3 cellular contexts compared by ENCODE assay signal in genomic region chr1:228042508-228042907, GRCh38.
TF ChIP-seq lines count a peak whose summit lies in the region.

No MANE protein-coding gene starts in this region.

TF ChIP-seq in GM12891, 5 proteins besides CTCF, POLR2A, EP300 and RAD21:
- no peak for TF ChIP-seq POLR2AphosphoS5 (IDR thresholded peaks at IDR 0.05; ENCODE audit: low read depth, low read length)
- TF ChIP-seq TAF1 (IDR thresholded peaks at IDR 0.05; ENCODE audit: low read depth, low read length) = no peak
- TF ChIP-seq SPI1 (IDR thresholded peaks at IDR 0.05; ENCODE audit: low read depth, low read length) = no peak
- no peak for TF ChIP-seq POU2F2 (IDR thresholded peaks at IDR 0.05; ENCODE audit: low read depth, low read length)
- TF ChIP-seq PAX5 (IDR thresholded peaks at IDR 0.05; ENCODE audit: insufficient read depth, low read length, severe bottlenecking) = no peak

TF ChIP-seq in HEK293T, 16 proteins besides CTCF, POLR2A, EP300 and RAD21:
- TF ChIP-seq CTBP1 (IDR thresholded peaks at IDR 0.05; ENCODE audit: borderline replicate concordance) = 0 out of 2 replicates have a peak, but pooled peaks have one; percentile 58
- TF ChIP-seq FOXA1 (IDR thresholded peaks at IDR 0.05) = no peak
- peak; percentile 85 for TF ChIP-seq PKNOX1 (IDR thresholded peaks at IDR 0.05)
- TF ChIP-seq SP1 (IDR thresholded peaks at IDR 0.05) = peak; percentile 41; the same call in 1 of the 2 replicates

TF ChIP-seq in K562, 482 proteins besides CTCF, POLR2A, EP300 and RAD21:
- TF ChIP-seq MEIS2 (IDR thresholded peaks at IDR 0.05; ENCODE audit: partially characterized antibody) = peak; percentile 36
- TF ChIP-seq PKNOX1 (IDR thresholded peaks at IDR 0.05) = peak; percentile 59
- TF ChIP-seq EHMT2 (IDR thresholded peaks at IDR 0.05) = peak; percentile 71; the same call in 1 of the 2 replicates
- TF ChIP-seq ARHGAP35 (IDR thresholded peaks at IDR 0.05; ENCODE audit: partially characterized antibody) = peak; percentile 63
- no peak for TF ChIP-seq PBX2 (CRISPR knock-in tag; IDR thresholded peaks at IDR 0.05; ENCODE audit: low read depth)
- peak; percentile 76 for TF ChIP-seq PBX2 (tag; conservative IDR thresholded peaks at IDR 0.05; ENCODE audit: low read depth)
- TF ChIP-seq KDM1A (IDR thresholded peaks at IDR 0.05) = peak in 1 of 2 experiments; percentile 49; a peak in 2 of 4 replicates
- peak in 1 of 2 experiments; percentile 47; a peak in 1 of 4 replicates for TF ChIP-seq HDAC1 (IDR thresholded peaks at IDR 0.05)
- TF ChIP-seq HDAC8 (tag; IDR thresholded peaks at IDR 0.05) = no peak
- no peak for TF ChIP-seq RFX5 (IDR thresholded peaks at IDR 0.05; ENCODE audit: low read depth, low read length)
- 0 out of 2 replicates have a peak, but pooled peaks have one; percentile 21 for TF ChIP-seq CTBP1 (IDR thresholded peaks at IDR 0.05; ENCODE audit: borderline replicate concordance)
- TF ChIP-seq DEAF1 (CRISPR knock-in tag; IDR thresholded peaks at IDR 0.05) = no peak
